2 cellular contexts compared by ENCODE assay signal in genomic region chr14:101411770-101412169, GRCh38.
TF ChIP-seq lines count a peak whose summit lies in the region.

No MANE protein-coding gene starts in this region.

TF ChIP-seq in A549, 52 proteins besides CTCF, POLR2A, EP300 and RAD21 (continued from another document):
- TF ChIP-seq USF2 (IDR thresholded peaks at IDR 0.05) (no peak), BCL3 (IDR thresholded peaks at IDR 0.05) (no peak), JUN (IDR thresholded peaks at IDR 0.05) (no peak), FOSL2 (IDR thresholded peaks at IDR 0.05) (no peak), FOSL2 (CRISPR knock-in tag; IDR thresholded peaks at IDR 0.05) (no peak), POLR2AphosphoS2 (conservative IDR thresholded peaks at IDR 0.05; ENCODE audit: low read length) (no peak)

TF ChIP-seq in GM23338, 12 proteins besides CTCF, POLR2A, EP300 and RAD21 (continued from another document):
- TF ChIP-seq REST (IDR thresholded peaks at IDR 0.05; ENCODE audit: unreplicated experiment): no peak
- TF ChIP-seq NANOG (IDR thresholded peaks at IDR 0.05; ENCODE audit: borderline replicate concordance): no peak
